ENCODE assay signal across 1 cellular context in the genomic region with DNA sequence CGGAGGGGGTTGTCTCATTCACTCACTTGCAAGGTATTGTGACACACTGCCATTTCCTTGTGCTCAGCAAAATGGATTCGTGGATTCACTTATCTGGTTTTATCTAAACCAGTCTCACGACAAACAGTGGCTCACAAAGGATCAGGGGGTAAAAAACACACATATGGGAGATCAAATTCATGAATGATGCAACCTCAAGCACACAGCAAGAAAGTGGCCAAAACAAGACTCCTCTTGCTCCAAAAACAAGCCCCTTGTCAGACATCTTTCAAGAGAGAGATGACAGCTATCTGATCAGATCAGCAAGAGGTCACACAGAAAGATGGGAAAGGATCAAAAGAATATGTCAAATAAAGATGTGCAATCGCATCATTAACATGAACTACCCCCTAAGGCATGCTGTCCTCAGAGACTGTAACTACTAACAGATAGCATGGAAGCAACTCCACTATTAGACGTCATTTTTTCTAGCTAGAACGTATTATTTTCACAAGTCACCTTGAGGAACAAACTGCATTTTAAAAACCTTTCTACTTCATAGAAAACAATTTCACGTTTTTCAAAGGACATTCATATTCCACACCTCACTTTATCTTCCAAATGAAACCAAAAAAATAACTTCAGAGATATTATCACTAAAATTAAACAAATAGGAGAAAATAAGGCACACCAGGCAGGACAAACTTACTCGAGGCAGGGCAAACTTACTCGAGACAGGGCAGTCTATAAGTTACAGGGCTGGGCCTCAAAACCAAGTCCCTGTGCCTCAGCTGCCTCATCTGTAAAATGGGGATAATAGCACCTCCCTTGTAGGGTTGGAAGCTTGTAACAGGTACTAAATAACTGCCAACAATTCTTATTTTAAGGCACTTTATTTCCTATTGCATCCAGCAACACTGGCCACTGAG.
TF ChIP-seq lines count a peak whose summit lies in the region.

No MANE protein-coding gene starts in this region.

TF ChIP-seq in K562, 482 proteins besides CTCF, POLR2A, EP300 and RAD21 (continued from another document and continues in another):
- peak in 1 of 2 experiments; percentile 39; a peak in 1 of 4 replicates for TF ChIP-seq RCOR1 (IDR thresholded peaks at IDR 0.05; ENCODE audit: borderline replicate concordance in 1 of 2, low read depth in 2 of 2, low read length in 2 of 2)
- TF ChIP-seq RBM25 (IDR thresholded peaks at IDR 0.05; ENCODE audit: low read depth, low read length, severe bottlenecking) = peak; percentile 94
- TF ChIP-seq, protein P1, sequence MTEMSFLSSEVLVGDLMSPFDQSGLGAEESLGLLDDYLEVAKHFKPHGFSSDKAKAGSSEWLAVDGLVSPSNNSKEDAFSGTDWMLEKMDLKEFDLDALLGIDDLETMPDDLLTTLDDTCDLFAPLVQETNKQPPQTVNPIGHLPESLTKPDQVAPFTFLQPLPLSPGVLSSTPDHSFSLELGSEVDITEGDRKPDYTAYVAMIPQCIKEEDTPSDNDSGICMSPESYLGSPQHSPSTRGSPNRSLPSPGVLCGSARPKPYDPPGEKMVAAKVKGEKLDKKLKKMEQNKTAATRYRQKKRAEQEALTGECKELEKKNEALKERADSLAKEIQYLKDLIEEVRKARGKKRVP (CRISPR knock-in tag; IDR thresholded peaks at IDR 0.05) = peak; percentile 59; the same call in 1 of the 2 replicates
- TF ChIP-seq ZNF589 (CRISPR knock-in tag; IDR thresholded peaks at IDR 0.05; ENCODE audit: low read depth) = peak; percentile 81
- 0 out of 2 replicates have a peak, but pooled peaks have one; percentile 1 for TF ChIP-seq MAFK (IDR thresholded peaks at IDR 0.05; ENCODE audit: low read length)
- peak; percentile 24; the same call in 1 of the 2 replicates for TF ChIP-seq SMARCA5 (IDR thresholded peaks at IDR 0.05)
- TF ChIP-seq, protein P2, sequence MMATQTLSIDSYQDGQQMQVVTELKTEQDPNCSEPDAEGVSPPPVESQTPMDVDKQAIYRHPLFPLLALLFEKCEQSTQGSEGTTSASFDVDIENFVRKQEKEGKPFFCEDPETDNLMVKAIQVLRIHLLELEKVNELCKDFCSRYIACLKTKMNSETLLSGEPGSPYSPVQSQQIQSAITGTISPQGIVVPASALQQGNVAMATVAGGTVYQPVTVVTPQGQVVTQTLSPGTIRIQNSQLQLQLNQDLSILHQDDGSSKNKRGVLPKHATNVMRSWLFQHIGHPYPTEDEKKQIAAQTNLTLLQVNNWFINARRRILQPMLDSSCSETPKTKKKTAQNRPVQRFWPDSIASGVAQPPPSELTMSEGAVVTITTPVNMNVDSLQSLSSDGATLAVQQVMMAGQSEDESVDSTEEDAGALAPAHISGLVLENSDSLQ (IDR thresholded peaks at IDR 0.05) = peak; percentile 19; the same call in 1 of the 2 replicates
- TF ChIP-seq SRSF7 (optimal IDR thresholded peaks at IDR 0.05; ENCODE audit: low read depth, low read length) = no peak
- 0 out of 2 replicates have a peak, but pooled peaks have one; percentile 30 for TF ChIP-seq ADNP (tag; IDR thresholded peaks at IDR 0.05)
- TF ChIP-seq ATF7 (IDR thresholded peaks at IDR 0.05) = peak; percentile 66; the same call in 1 of the 2 replicates
- 0 out of 2 replicates have a peak, but pooled peaks have one; percentile 57 for TF ChIP-seq MEF2D (tag; conservative IDR thresholded peaks at IDR 0.05; ENCODE audit: low read depth)
- TF ChIP-seq MEIS2 (IDR thresholded peaks at IDR 0.05; ENCODE audit: partially characterized antibody) = peak; percentile 61
- TF ChIP-seq, protein P3, sequence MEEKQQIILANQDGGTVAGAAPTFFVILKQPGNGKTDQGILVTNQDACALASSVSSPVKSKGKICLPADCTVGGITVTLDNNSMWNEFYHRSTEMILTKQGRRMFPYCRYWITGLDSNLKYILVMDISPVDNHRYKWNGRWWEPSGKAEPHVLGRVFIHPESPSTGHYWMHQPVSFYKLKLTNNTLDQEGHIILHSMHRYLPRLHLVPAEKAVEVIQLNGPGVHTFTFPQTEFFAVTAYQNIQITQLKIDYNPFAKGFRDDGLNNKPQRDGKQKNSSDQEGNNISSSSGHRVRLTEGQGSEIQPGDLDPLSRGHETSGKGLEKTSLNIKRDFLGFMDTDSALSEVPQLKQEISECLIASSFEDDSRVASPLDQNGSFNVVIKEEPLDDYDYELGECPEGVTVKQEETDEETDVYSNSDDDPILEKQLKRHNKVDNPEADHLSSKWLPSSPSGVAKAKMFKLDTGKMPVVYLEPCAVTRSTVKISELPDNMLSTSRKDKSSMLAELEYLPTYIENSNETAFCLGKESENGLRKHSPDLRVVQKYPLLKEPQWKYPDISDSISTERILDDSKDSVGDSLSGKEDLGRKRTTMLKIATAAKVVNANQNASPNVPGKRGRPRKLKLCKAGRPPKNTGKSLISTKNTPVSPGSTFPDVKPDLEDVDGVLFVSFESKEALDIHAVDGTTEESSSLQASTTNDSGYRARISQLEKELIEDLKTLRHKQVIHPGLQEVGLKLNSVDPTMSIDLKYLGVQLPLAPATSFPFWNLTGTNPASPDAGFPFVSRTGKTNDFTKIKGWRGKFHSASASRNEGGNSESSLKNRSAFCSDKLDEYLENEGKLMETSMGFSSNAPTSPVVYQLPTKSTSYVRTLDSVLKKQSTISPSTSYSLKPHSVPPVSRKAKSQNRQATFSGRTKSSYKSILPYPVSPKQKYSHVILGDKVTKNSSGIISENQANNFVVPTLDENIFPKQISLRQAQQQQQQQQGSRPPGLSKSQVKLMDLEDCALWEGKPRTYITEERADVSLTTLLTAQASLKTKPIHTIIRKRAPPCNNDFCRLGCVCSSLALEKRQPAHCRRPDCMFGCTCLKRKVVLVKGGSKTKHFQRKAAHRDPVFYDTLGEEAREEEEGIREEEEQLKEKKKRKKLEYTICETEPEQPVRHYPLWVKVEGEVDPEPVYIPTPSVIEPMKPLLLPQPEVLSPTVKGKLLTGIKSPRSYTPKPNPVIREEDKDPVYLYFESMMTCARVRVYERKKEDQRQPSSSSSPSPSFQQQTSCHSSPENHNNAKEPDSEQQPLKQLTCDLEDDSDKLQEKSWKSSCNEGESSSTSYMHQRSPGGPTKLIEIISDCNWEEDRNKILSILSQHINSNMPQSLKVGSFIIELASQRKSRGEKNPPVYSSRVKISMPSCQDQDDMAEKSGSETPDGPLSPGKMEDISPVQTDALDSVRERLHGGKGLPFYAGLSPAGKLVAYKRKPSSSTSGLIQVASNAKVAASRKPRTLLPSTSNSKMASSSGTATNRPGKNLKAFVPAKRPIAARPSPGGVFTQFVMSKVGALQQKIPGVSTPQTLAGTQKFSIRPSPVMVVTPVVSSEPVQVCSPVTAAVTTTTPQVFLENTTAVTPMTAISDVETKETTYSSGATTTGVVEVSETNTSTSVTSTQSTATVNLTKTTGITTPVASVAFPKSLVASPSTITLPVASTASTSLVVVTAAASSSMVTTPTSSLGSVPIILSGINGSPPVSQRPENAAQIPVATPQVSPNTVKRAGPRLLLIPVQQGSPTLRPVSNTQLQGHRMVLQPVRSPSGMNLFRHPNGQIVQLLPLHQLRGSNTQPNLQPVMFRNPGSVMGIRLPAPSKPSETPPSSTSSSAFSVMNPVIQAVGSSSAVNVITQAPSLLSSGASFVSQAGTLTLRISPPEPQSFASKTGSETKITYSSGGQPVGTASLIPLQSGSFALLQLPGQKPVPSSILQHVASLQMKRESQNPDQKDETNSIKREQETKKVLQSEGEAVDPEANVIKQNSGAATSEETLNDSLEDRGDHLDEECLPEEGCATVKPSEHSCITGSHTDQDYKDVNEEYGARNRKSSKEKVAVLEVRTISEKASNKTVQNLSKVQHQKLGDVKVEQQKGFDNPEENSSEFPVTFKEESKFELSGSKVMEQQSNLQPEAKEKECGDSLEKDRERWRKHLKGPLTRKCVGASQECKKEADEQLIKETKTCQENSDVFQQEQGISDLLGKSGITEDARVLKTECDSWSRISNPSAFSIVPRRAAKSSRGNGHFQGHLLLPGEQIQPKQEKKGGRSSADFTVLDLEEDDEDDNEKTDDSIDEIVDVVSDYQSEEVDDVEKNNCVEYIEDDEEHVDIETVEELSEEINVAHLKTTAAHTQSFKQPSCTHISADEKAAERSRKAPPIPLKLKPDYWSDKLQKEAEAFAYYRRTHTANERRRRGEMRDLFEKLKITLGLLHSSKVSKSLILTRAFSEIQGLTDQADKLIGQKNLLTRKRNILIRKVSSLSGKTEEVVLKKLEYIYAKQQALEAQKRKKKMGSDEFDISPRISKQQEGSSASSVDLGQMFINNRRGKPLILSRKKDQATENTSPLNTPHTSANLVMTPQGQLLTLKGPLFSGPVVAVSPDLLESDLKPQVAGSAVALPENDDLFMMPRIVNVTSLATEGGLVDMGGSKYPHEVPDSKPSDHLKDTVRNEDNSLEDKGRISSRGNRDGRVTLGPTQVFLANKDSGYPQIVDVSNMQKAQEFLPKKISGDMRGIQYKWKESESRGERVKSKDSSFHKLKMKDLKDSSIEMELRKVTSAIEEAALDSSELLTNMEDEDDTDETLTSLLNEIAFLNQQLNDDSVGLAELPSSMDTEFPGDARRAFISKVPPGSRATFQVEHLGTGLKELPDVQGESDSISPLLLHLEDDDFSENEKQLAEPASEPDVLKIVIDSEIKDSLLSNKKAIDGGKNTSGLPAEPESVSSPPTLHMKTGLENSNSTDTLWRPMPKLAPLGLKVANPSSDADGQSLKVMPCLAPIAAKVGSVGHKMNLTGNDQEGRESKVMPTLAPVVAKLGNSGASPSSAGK (IDR thresholded peaks at IDR 0.05) = no peak
- TF ChIP-seq, protein P4, sequence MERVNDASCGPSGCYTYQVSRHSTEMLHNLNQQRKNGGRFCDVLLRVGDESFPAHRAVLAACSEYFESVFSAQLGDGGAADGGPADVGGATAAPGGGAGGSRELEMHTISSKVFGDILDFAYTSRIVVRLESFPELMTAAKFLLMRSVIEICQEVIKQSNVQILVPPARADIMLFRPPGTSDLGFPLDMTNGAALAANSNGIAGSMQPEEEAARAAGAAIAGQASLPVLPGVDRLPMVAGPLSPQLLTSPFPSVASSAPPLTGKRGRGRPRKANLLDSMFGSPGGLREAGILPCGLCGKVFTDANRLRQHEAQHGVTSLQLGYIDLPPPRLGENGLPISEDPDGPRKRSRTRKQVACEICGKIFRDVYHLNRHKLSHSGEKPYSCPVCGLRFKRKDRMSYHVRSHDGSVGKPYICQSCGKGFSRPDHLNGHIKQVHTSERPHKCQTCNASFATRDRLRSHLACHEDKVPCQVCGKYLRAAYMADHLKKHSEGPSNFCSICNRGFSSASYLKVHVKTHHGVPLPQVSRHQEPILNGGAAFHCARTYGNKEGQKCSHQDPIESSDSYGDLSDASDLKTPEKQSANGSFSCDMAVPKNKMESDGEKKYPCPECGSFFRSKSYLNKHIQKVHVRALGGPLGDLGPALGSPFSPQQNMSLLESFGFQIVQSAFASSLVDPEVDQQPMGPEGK (CRISPR knock-in tag; IDR thresholded peaks at IDR 0.05; ENCODE audit: borderline replicate concordance) = no peak
- TF ChIP-seq HIVEP1 (CRISPR knock-in tag; IDR thresholded peaks at IDR 0.05) = no peak
- TF ChIP-seq ZNF668 (CRISPR knock-in tag; IDR thresholded peaks at IDR 0.05) = 0 out of 2 replicates have a peak, but pooled peaks have one; percentile 22
- TF ChIP-seq, protein P5, sequence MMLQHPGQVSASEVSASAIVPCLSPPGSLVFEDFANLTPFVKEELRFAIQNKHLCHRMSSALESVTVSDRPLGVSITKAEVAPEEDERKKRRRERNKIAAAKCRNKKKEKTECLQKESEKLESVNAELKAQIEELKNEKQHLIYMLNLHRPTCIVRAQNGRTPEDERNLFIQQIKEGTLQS (IDR thresholded peaks at IDR 0.05) = peak; percentile 80
- TF ChIP-seq, protein P5 (CRISPR knock-in tag; conservative IDR thresholded peaks at IDR 0.05) = no peak
- peak; percentile 93 for TF ChIP-seq ZNF79 (CRISPR knock-in tag; IDR thresholded peaks at IDR 0.05; ENCODE audit: low read depth)
- TF ChIP-seq ZNF174 (CRISPR knock-in tag; IDR thresholded peaks at IDR 0.05) = no peak
- TF ChIP-seq NR2C2 (CRISPR knock-in tag; IDR thresholded peaks at IDR 0.05) = no peak
- peak; percentile 17; the same call in 1 of the 2 replicates for TF ChIP-seq NR2C2 (tag; IDR thresholded peaks at IDR 0.05)
- TF ChIP-seq, protein P6, sequence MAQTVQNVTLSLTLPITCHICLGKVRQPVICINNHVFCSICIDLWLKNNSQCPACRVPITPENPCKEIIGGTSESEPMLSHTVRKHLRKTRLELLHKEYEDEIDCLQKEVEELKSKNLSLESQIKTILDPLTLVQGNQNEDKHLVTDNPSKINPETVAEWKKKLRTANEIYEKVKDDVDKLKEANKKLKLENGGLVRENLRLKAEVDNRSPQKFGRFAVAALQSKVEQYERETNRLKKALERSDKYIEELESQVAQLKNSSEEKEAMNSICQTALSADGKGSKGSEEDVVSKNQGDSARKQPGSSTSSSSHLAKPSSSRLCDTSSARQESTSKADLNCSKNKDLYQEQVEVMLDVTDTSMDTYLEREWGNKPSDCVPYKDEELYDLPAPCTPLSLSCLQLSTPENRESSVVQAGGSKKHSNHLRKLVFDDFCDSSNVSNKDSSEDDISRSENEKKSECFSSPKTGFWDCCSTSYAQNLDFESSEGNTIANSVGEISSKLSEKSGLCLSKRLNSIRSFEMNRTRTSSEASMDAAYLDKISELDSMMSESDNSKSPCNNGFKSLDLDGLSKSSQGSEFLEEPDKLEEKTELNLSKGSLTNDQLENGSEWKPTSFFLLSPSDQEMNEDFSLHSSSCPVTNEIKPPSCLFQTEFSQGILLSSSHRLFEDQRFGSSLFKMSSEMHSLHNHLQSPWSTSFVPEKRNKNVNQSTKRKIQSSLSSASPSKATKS (CRISPR knock-in tag; IDR thresholded peaks at IDR 0.05) = peak; percentile 11; the same call in 1 of the 2 replicates
- TF ChIP-seq, protein P7, sequence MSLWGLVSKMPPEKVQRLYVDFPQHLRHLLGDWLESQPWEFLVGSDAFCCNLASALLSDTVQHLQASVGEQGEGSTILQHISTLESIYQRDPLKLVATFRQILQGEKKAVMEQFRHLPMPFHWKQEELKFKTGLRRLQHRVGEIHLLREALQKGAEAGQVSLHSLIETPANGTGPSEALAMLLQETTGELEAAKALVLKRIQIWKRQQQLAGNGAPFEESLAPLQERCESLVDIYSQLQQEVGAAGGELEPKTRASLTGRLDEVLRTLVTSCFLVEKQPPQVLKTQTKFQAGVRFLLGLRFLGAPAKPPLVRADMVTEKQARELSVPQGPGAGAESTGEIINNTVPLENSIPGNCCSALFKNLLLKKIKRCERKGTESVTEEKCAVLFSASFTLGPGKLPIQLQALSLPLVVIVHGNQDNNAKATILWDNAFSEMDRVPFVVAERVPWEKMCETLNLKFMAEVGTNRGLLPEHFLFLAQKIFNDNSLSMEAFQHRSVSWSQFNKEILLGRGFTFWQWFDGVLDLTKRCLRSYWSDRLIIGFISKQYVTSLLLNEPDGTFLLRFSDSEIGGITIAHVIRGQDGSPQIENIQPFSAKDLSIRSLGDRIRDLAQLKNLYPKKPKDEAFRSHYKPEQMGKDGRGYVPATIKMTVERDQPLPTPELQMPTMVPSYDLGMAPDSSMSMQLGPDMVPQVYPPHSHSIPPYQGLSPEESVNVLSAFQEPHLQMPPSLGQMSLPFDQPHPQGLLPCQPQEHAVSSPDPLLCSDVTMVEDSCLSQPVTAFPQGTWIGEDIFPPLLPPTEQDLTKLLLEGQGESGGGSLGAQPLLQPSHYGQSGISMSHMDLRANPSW (CRISPR knock-in tag; IDR thresholded peaks at IDR 0.05) = no peak
- 0 out of 2 replicates have a peak, but pooled peaks have one; percentile 25 for TF ChIP-seq ZNF766 (CRISPR knock-in tag; conservative IDR thresholded peaks at IDR 0.05)
